Comparison of ENCODE assay signal across 1 cellular context in the genomic region with DNA sequence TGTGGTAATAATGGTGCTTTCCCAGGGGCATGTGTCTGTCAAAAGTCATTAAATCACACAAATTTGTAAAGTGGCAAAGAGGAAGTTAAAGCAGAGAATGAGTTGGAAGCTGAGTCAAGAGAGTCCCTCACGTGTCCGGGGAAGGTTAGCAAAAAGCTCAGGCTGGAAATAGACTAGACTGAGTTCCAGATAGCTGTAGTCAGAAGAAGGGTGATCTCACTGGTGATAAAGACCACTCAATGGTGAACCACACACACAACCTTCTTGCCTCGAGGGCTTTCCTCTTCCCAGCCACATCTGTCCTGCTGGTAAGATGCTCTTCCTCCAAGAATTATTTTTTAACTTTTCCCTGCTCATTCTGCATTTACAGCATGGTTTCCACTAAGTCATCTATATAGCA.
A peak's percentile ranks its signal among the peaks of the same experiment; 100 is the strongest.
TF ChIP-seq lines count a peak whose summit lies in the region.

No MANE protein-coding gene starts in this region.

TF ChIP-seq in IMR-90, 13 proteins besides CTCF, POLR2A, EP300 and RAD21 (continued from another document):
- TF ChIP-seq, protein P1, sequence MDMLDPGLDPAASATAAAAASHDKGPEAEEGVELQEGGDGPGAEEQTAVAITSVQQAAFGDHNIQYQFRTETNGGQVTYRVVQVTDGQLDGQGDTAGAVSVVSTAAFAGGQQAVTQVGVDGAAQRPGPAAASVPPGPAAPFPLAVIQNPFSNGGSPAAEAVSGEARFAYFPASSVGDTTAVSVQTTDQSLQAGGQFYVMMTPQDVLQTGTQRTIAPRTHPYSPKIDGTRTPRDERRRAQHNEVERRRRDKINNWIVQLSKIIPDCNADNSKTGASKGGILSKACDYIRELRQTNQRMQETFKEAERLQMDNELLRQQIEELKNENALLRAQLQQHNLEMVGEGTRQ (IDR thresholded peaks at IDR 0.05; ENCODE audit: low read depth, low read length) = peak; percentile 38; the same call in 1 of the 2 replicates
